ENCODE assay signal across 8 cellular contexts in the genomic region with DNA sequence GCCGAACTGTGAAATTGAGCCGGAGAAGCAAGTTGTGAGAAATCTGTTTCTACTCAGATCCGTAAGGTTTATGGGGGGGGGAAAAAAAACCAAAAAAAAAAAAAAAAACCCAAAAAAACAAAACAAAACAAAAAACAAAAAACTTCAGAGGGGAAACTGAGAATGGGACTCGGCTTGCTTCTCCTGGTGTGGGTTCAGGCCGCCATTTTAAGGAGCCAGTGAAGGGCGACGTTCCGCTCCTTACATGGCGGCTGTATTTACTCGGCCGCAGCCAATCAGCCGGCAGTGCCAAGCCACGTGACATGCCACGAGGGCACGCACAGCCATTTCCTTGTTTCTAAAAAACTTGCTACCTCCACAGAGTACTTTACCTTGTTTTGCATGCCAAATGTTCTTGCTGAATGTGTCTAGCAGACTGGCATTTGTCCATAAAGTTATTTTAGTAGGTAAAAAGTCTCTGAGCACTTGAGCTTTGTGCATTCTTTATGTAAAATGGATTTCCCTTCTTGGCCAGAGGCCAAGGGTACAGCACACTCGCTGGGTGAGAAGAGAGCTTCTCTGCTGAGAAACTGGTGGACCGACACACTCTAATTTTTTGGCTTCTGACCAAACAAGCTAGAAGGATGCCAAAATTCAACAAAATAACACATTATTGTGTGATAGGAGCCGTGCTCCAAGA.
DNase-seq lines count a peak whose midpoint lies in the region; ATAC-seq and TF ChIP-seq lines count a peak whose summit lies in the region.

No MANE protein-coding gene starts in this region.

- H3K9me3 ChIP-seq in SK-N-MC (ENCODE audit: low read depth, low read length) (no peaks in the 10 kb centered on the region), gastroesophageal sphincter (no peaks in the 10 kb centered on the region), prostate gland (no peaks in the 10 kb centered on the region)

- H3K4me3 Mint-ChIP-seq in activated CD4-positive, alpha-beta T cell treated with anti-CD3 and anti-CD28 coated beads, Interleukin-2, amount 10 ng/mL, durations not matched to agents 24 days and 14 days, result no peak overlapping the region

- TF ChIP-seq CTCF in HFF-Myc (IDR thresholded peaks at IDR 0.05; ENCODE audit: low read depth, low read length, missing control alignments) (no peak), gastroesophageal sphincter (IDR thresholded peaks at IDR 0.05) (no peak), prostate gland (IDR thresholded peaks at IDR 0.05) (no peak)

- peaks cover 36 to 91% (median 48%) of the 10 kb centered on the region in 3 donors for H3K4me1 ChIP-seq in gastroesophageal sphincter
- H3K4me1 ChIP-seq in prostate gland (replicated peaks), result peaks cover 7% of the 10 kb centered on the region

- intact Hi-C loops in prostate gland (cut with DNase I), result loop anchor here (5.0 to 10.0 kb wide), 2 partner anchors 102 to 129 kb away; a partner anchor contains a TSS
- intact Hi-C loops in activated CD4-positive, alpha-beta T cell treated with anti-CD3 and anti-CD28 coated beads, Interleukin-2, amount 10 ng/mL, durations not matched to agents 24 days and 14 days (cut with micrococcal nuclease), result no loop called here

- no peak overlapping the region for H3K4me3 ChIP-seq in HFF-Myc (replicated peaks; ENCODE audit: low read depth, low read length)
- peak overlapping the region; percentile 70 for H3K4me3 ChIP-seq in SK-N-MC
- peak overlapping the region; percentile 45 to 68 for H3K4me3 ChIP-seq in gastroesophageal sphincter
- H3K4me3 ChIP-seq in prostate gland, result peak overlapping the region; percentile 21 to 30

- no peaks in the 10 kb centered on the region for H3K9me3 Mint-ChIP-seq in activated CD4-positive, alpha-beta T cell treated with anti-CD3 and anti-CD28 coated beads, Interleukin-2, amount 10 ng/mL, durations not matched to agents 24 days and 14 days

- no peaks in the 10 kb centered on the region for H3K27me3 ChIP-seq in gastroesophageal sphincter
- H3K27me3 ChIP-seq in prostate gland (replicated peaks; ENCODE audit: insufficient read depth), result no peaks in the 10 kb centered on the region

- WGBS in gastroesophageal sphincter (ENCODE audit: low coverage in 1 of 2), 2 donors, result 0 to 3% methylated on average over 13 to 18 of the region's 18 CpGs
- WGBS in prostate gland, result 12% methylated on average over 18 of the region's 18 CpGs

- peaks cover 9% of the 10 kb centered on the region for H3K27me3 Mint-ChIP-seq in activated CD4-positive, alpha-beta T cell treated with anti-CD3 and anti-CD28 coated beads, Interleukin-2, amount 10 ng/mL, durations not matched to agents 24 days and 14 days

- H3K4me1 Mint-ChIP-seq in activated CD4-positive, alpha-beta T cell treated with anti-CD3 and anti-CD28 coated beads, Interleukin-2, amount 10 ng/mL, durations not matched to agents 24 days and 14 days, result no peaks in the 10 kb centered on the region

- DNase-seq in HFF-Myc (ENCODE audit: extremely low read depth, low read depth) (peak; percentile 32), SK-N-MC (ENCODE audit: low read depth, low spot score) (peak; percentile 59), prostate gland (ENCODE audit: low spot score) (peak; percentile 95)
- DNase-seq in effector CD8-positive, alpha-beta T cell (lab: John Stamatoyannopoulos, UW), result no peak
- DNase-seq in stimulated activated CD8-positive, alpha-beta memory T cell treated with anti-CD3 and anti-CD28 coated beads, Interleukin-4, amount 100 ng/mL, for 48 hours, result no peak
- DNase-seq in activated CD4-positive, alpha-beta T cell treated with anti-CD3 and anti-CD28 coated beads, Interleukin-2, amount 10 ng/mL, durations not matched to agents 24 days and 14 days, result no peak

- H3K27ac ChIP-seq in SK-N-MC (peak overlapping the region; percentile 83), gastroesophageal sphincter (peak overlapping the region; percentile 82 to 93 (median 88)), prostate gland (peak overlapping the region; percentile 73 to 83)

- H3K36me3 Mint-ChIP-seq in activated CD4-positive, alpha-beta T cell treated with anti-CD3 and anti-CD28 coated beads, Interleukin-2, amount 10 ng/mL, durations not matched to agents 24 days and 14 days (ENCODE audit: low read depth), result no peaks in the 10 kb centered on the region

- no peak for TF ChIP-seq EP300 in gastroesophageal sphincter (IDR thresholded peaks at IDR 0.05)

- H3K27ac Mint-ChIP-seq in activated CD4-positive, alpha-beta T cell treated with anti-CD3 and anti-CD28 coated beads, Interleukin-2, amount 10 ng/mL, durations not matched to agents 24 days and 14 days, result no peak overlapping the region

- ATAC-seq in gastroesophageal sphincter, result peak; percentile 87
- ATAC-seq in HG03457 (IDR thresholded peaks at IDR 0.05; ENCODE audit: unreplicated experiment), result no peak

- H3K36me3 ChIP-seq in SK-N-MC (ENCODE audit: insufficient read depth, low read length) (no peaks in the 10 kb centered on the region), gastroesophageal sphincter (no peaks in the 10 kb centered on the region), prostate gland (no peaks in the 10 kb centered on the region)

- H3K9ac ChIP-seq in SK-N-MC (ENCODE audit: insufficient read length), result peak overlapping the region; percentile 46

- TF ChIP-seq POLR2A in gastroesophageal sphincter (IDR thresholded peaks at IDR 0.05) (no peak), prostate gland (IDR thresholded peaks at IDR 0.05) (no peak)

Comparison
In these comparisons a context has a peak if more than half of its experiments do, and no peak if none do; other contexts are left out.
1. DNase-seq: peak in HFF-Myc (single experiment), SK-N-MC (single experiment) and prostate gland (single experiment); none in effector CD8-positive, alpha-beta T cell (single experiment), stimulated activated CD8-positive, alpha-beta memory T cell treated with anti-CD3 and anti-CD28 coated beads, Interleukin-4, amount 100 ng/mL, for 48 hours (single experiment) and activated CD4-positive, alpha-beta T cell treated with anti-CD3 and anti-CD28 coated beads, Interleukin-2, amount 10 ng/mL, durations not matched to agents 24 days and 14 days (single experiment).
2. Peak in every context shown above with its lines, with median percentiles within 50 percentile points of each other: H3K27ac ChIP-seq.